In genomic region chr1:241630476-241630875, GRCh38 we compare ENCODE assay signal across 32 cellular contexts. TPM values are rescaled to one million over a fixed set of nuclear protein-coding genes. Genes with fewer than 3 reads are reported as not detected.
"Had no signal": no experiment of that assay in that cellular context is flagged by ENCODE, and none has a peak within 500 bp of the region (broad histone marks: within the 10 kb centered on the region; RNA-seq: fewer than 3 reads in every experiment).

No MANE protein-coding gene starts in this region.

- H3K9me3 Mint-ChIP-seq: memory B cell; natural killer cell treated with Interleukin-12 subunit alpha and Interleukin-12 subunit beta and Interleukin-15 and Interleukin-18, amount 100 ng/mL, for 72 hours; stimulated activated memory B cell treated with anti-CD40 and anti-IgM and Interleukin-4, amounts not matched to agents 10 μg/mL and 1 μg/mL and 100 μg/mL, for 72 hours had no signal

- H3K36me3 ChIP-seq: ovary, right atrium auricular region, suprapubic skin, thoracic aorta had no signal

- H3K9me3 ChIP-seq: left ventricle myocardium inferior, mucosa of descending colon, ovary, right atrium auricular region, right lobe of liver, stomach, suprapubic skin, thoracic aorta, tibial artery, upper lobe of right lung had no signal

- H3K4me3 Mint-ChIP-seq: memory B cell; naive thymus-derived CD4-positive, alpha-beta T cell; natural killer cell treated with Interleukin-12 subunit alpha and Interleukin-12 subunit beta and Interleukin-15 and Interleukin-18, amount 100 ng/mL, for 72 hours; stimulated activated memory B cell treated with anti-CD40 and anti-IgM and Interleukin-4, amounts not matched to agents 10 μg/mL and 1 μg/mL and 100 μg/mL, for 72 hours had no signal

- H3K27me3 ChIP-seq: ovary, right atrium auricular region, right lobe of liver, stomach, suprapubic skin, tibial artery, upper lobe of right lung had no signal

- H3K27ac Mint-ChIP-seq: memory B cell, progenitor cell of endocrine pancreas had no signal

- H3K27me3 Mint-ChIP-seq: memory B cell; naive thymus-derived CD4-positive, alpha-beta T cell; natural killer cell treated with Interleukin-12 subunit alpha and Interleukin-12 subunit beta and Interleukin-15 and Interleukin-18, amount 100 ng/mL, for 72 hours; progenitor cell of endocrine pancreas; stimulated activated memory B cell treated with anti-CD40 and anti-IgM and Interleukin-4, amounts not matched to agents 10 μg/mL and 1 μg/mL and 100 μg/mL, for 72 hours had no signal

- H3K27ac ChIP-seq: left ventricle myocardium inferior, ovary, right atrium auricular region, stomach, suprapubic skin, thoracic aorta, tibial artery, upper lobe of right lung had no signal

- DNase-seq: islet precursor cell; left ventricle myocardium inferior; midbrain; mucosa of descending colon; naive thymus-derived CD4-positive, alpha-beta T cell; ovary; right lobe of liver; stimulated activated CD4-positive, alpha-beta T cell treated with anti-CD3 and anti-CD28 coated beads, Interleukin-1b, Interleukin-23, amount 100 ng/mL, for 48 hours; stimulated activated CD4-positive, alpha-beta T cell treated with anti-CD3 and anti-CD28 coated beads, Interleukin-2, amount 100 ng/mL, for 48 hours; stimulated activated CD4-positive, alpha-beta T cell treated with anti-CD3 and anti-CD28 coated beads, Interleukin-4, amount 100 ng/mL, for 4 hours; stimulated activated CD8-positive, alpha-beta memory T cell treated with anti-CD3 and anti-CD28 coated beads, Interleukin-4, amount 100 ng/mL, for 48 hours; stimulated activated naive CD8-positive, alpha-beta T cell treated with anti-CD3 and anti-CD28 coated beads, Interleukin-15, Interleukin-2, amounts not matched to agents 100 U/mL and 50 U/mL, for 24 hours; stomach; tibial artery; trophoblast cell; upper lobe of right lung had no signal

- H3K4me3 ChIP-seq: left ventricle myocardium inferior, lung, mucosa of descending colon, ovary, right atrium auricular region, right lobe of liver, smooth muscle cell, stomach, suprapubic skin, thoracic aorta, tibial artery, upper lobe of right lung had no signal

- H3K4me1 ChIP-seq: left ventricle myocardium inferior, right atrium auricular region, upper lobe of right lung had no signal

- ATAC-seq: mucosa of descending colon; naive thymus-derived CD4-positive, alpha-beta T cell; natural killer cell treated with Interleukin-12 subunit alpha and Interleukin-12 subunit beta and Interleukin-15 and Interleukin-18, amount 100 ng/mL, for 72 hours; stimulated activated memory B cell treated with anti-CD40 and anti-IgM and Interleukin-4, amounts not matched to agents 10 μg/mL and 1 μg/mL and 100 μg/mL, for 72 hours; stimulated activated naive CD8-positive, alpha-beta T cell treated with anti-CD3 and anti-CD28 coated beads, Interleukin-15, Interleukin-2, amounts not matched to agents 100 U/mL and 50 U/mL, for 24 hours; upper lobe of right lung had no signal

- H3K4me2 ChIP-seq: smooth muscle cell had no signal

RNA-seq across cellular contexts. Expression of gene WDR64, which starts 21.6 kb away (rescaled TPM):
- total RNA-seq: kidney epithelial cell; left ventricle myocardium inferior; lower leg skin; lung; mesenteric fat pad; myocyte; natural killer cell treated with Interleukin-12 subunit alpha and Interleukin-12 subunit beta and Interleukin-15 and Interleukin-18, amount 100 ng/mL, for 72 hours; omental fat pad; pulmonary artery endothelial cell; right atrium auricular region; skeletal muscle tissue; smooth muscle cell; stomach; suprapubic skin; thoracic aorta; upper lobe of right lung had no signal
